Comparison of ENCODE assay signal across 19 cellular contexts in genomic region chr19:39737351-39737750, GRCh38. TPM values are rescaled to one million over a fixed set of nuclear protein-coding genes. Genes with fewer than 3 reads are reported as not detected.
A peak's percentile ranks its signal among the peaks of the same experiment; 100 is the strongest.
DNase-seq lines count a peak whose midpoint lies in the region; ATAC-seq, FAIRE-seq and TF ChIP-seq lines count a peak whose summit lies in the region.
"Had no signal": no experiment of that assay in that cellular context is flagged by ENCODE, and none has a peak within 500 bp of the region (broad histone marks: within the 10 kb centered on the region; RNA-seq: fewer than 3 reads in every experiment).

No MANE protein-coding gene starts in this region.

- 52 to 68% (median 67%) methylated on average over 3 of the region's 3 CpGs for WGBS in small intestine, 3 donors

- H3K36me3 ChIP-seq in small intestine (ENCODE audit: control insufficient read depth in 2 of 2, insufficient read depth in 2 of 2, low read length in 2 of 2) = no peaks in the 10 kb centered on the region

- peaks cover 1% of the 10 kb centered on the region for H3K27me3 Mint-ChIP-seq in activated T-cell treated with anti-CD3 and anti-CD28 coated beads, Interleukin-2, amount 50 U/mL, for 72 hours (ENCODE audit: low read depth)

- peak; percentile 58 to 74 for ATAC-seq in activated T-cell treated with anti-CD3 and anti-CD28 coated beads, Interleukin-2, amount 50 U/mL, for 72 hours (replicated peaks in 1 of 2)
- ATAC-seq: HepG2 had no signal

- peak in 1 of 2 donors; percentile 7 for DNase-seq in activated T-cell treated with anti-CD3 and anti-CD28 coated beads, Interleukin-2, amount 50 U/mL, for 72 hours
- no peak for DNase-seq in activated T-cell treated with anti-CD3 and anti-CD28 coated beads, Interleukin-2, amount 50 U/mL, for 1 hour
- DNase-seq in GM12891 (ENCODE audit: insufficient read length, low spot score) (no peak), RKO (ENCODE audit: low spot score) (peak; percentile 61), COLO668 (lab: John Stamatoyannopoulos, UW; ENCODE audit: unreplicated experiment) (no peak), small intestine (no peak), GDM1 (lab: John Stamatoyannopoulos, UW) (no peak)
- DNase-seq: AML-193, DMS79 treated with DMSO at 0.1 percent for 48 hours, NCI-H1105 treated with DMSO at 0.1 percent for 48 hours, NCI-H187, NCI-H446, Right ventricle myocardium superior had no signal

- peak overlapping the region; percentile 14 for H3K4me3 ChIP-seq in mononuclear cell (ENCODE audit: low read length)
- no peak overlapping the region for H3K4me3 ChIP-seq in small intestine (ENCODE audit: low read depth in 1 of 2, low read length in 2 of 2)

- no peaks in the 10 kb centered on the region for H3K9me3 Mint-ChIP-seq in activated T-cell treated with anti-CD3 and anti-CD28 coated beads, Interleukin-2, amount 50 U/mL, for 72 hours

- H3K27ac Mint-ChIP-seq in activated T-cell treated with anti-CD3 and anti-CD28 coated beads, Interleukin-2, amount 50 U/mL, for 72 hours = no peak overlapping the region

- no peak overlapping the region for H3K27ac ChIP-seq in small intestine (ENCODE audit: low read depth in 1 of 2, low read length in 1 of 2)
- H3K27ac ChIP-seq: KMS-11 had no signal

- H3K4me1 ChIP-seq in mononuclear cell (ENCODE audit: insufficient read depth, low read length) = no peaks in the 10 kb centered on the region
- H3K4me1 ChIP-seq in small intestine (ENCODE audit: control insufficient read depth in 2 of 2, insufficient read depth in 1 of 2, low read depth in 1 of 2, low read length in 1 of 2) = no peaks in the 10 kb centered on the region

- FAIRE-seq in GM12891 (lab: Jason Lieb, UNC) (peak; percentile 83), small intestine (lab: Jason Lieb, UNC) (no peak)
- FAIRE-seq: D721Med, G401.6, HepG2 had no signal

- H3K4me1 Mint-ChIP-seq in activated T-cell treated with anti-CD3 and anti-CD28 coated beads, Interleukin-2, amount 50 U/mL, for 72 hours (ENCODE audit: low read depth) = peaks cover 36% of the 10 kb centered on the region

- H3K36me3 Mint-ChIP-seq in activated T-cell treated with anti-CD3 and anti-CD28 coated beads, Interleukin-2, amount 50 U/mL, for 72 hours (ENCODE audit: insufficient read depth in 2 of 2) = no peaks in the 10 kb centered on the region

- H3K27me3 ChIP-seq in mononuclear cell (ENCODE audit: insufficient read depth, low read length) (no peaks in the 10 kb centered on the region), small intestine (ENCODE audit: control insufficient read depth in 2 of 2, insufficient read depth in 2 of 2, low read length in 2 of 2) (peaks cover 0 to 2% of the 10 kb centered on the region in 2 donors)

- H3K9me3 ChIP-seq in mononuclear cell (ENCODE audit: low read depth, low read length) = no peaks in the 10 kb centered on the region
- no peaks in the 10 kb centered on the region for H3K9me3 ChIP-seq in small intestine (ENCODE audit: control insufficient read depth, low read depth)

- H3K4me3 Mint-ChIP-seq in activated T-cell treated with anti-CD3 and anti-CD28 coated beads, Interleukin-2, amount 50 U/mL, for 72 hours = no peak overlapping the region

- TF ChIP-seq POLR2A in GM12891 (IDR thresholded peaks at IDR 0.05; ENCODE audit: low read depth, low read length) = no peak

TF ChIP-seq in GM12891, 5 proteins besides CTCF, POLR2A, EP300 and RAD21:
- TF ChIP-seq PAX5 (IDR thresholded peaks at IDR 0.05; ENCODE audit: insufficient read depth, low read length, severe bottlenecking) (no peak), POU2F2 (IDR thresholded peaks at IDR 0.05; ENCODE audit: low read depth, low read length) (no peak), POLR2AphosphoS5 (IDR thresholded peaks at IDR 0.05; ENCODE audit: low read depth, low read length) (no peak), SPI1 (IDR thresholded peaks at IDR 0.05; ENCODE audit: low read depth, low read length) (no peak), TAF1 (IDR thresholded peaks at IDR 0.05; ENCODE audit: low read depth, low read length) (no peak)

RNA-seq across cellular contexts. Expression of gene CLC, which starts 0.5 kb away (rescaled TPM):
- total RNA-seq in activated T-cell treated with anti-CD3 and anti-CD28 coated beads, Interleukin-2, amount 50 U/mL, for 72 hours = 1 to 10 TPM in 1 of 2 donors, not detected in 1; 1.7 TPM
- polyA plus RNA-seq in GM12891 (2012; ENCODE audit: low read depth, missing spikeins) = 1.7 TPM
- total RNA-seq in mononuclear cell = 0.73 TPM
- polyA plus RNA-seq in small intestine = 10 to 100 TPM in 1 of 3 donors, not detected in 2; 27.3 TPM
- total RNA-seq: HepG2, Right ventricle myocardium superior had no signal
- polyA plus RNA-seq: HepG2 had no signal

RNA-seq across cellular contexts. Expression of gene LGALS14, which starts 33.1 kb away (rescaled TPM):
- total RNA-seq in activated T-cell treated with anti-CD3 and anti-CD28 coated beads, Interleukin-2, amount 50 U/mL, for 72 hours = 1 to 10 TPM; 4.3 to 9.5 TPM
- 7.7 TPM for polyA plus RNA-seq in GM12891 (2012; ENCODE audit: low read depth, missing spikeins)
- 0.31 TPM for total RNA-seq in mononuclear cell
- polyA plus RNA-seq in small intestine = not detected
- total RNA-seq: H4, HepG2, Right ventricle myocardium superior had no signal
- polyA plus RNA-seq: HepG2 had no signal

RNA-seq across cellular contexts. Expression of gene LEUTX, which starts 41.3 kb away (rescaled TPM):
- total RNA-seq in activated T-cell treated with anti-CD3 and anti-CD28 coated beads, Interleukin-2, amount 50 U/mL, for 72 hours = not detected
- polyA plus RNA-seq in GM12891 (2012; ENCODE audit: low read depth, missing spikeins) = not detected
- not detected for total RNA-seq in mononuclear cell
- polyA plus RNA-seq in small intestine = not detected
- total RNA-seq: H4, HepG2, Right ventricle myocardium superior had no signal
- polyA plus RNA-seq: HepG2 had no signal
